Comparison of ENCODE assay signal across 8 cellular contexts in genomic region chr7:128523226-128523939, GRCh38. TPM values are rescaled to one million over a fixed set of nuclear protein-coding genes. Genes with fewer than 3 reads are reported as not detected.
DNase-seq lines count a peak whose midpoint lies in the region; ATAC-seq and TF ChIP-seq lines count a peak whose summit lies in the region.
"Not testable (repeated sequence)": the region's sequence is repeated elsewhere in the genome, so short reads cannot be mapped to it uniquely, and the experiment has no call there.

No MANE protein-coding gene starts in this region.

- H4K20me1 ChIP-seq in Loucy (ENCODE audit: insufficient read depth, low read length, poor library complexity, severe bottlenecking): not testable (repeated sequence)

- H3F3A ChIP-seq in Loucy (ENCODE audit: low read depth): not testable (repeated sequence)

- H3K27ac ChIP-seq in Panc1 (ENCODE audit: low read length); prostate gland: not testable (repeated sequence)

- not testable (repeated sequence) for TF ChIP-seq POLR2A in prostate gland (IDR thresholded peaks at IDR 0.05)

- WGBS in prostate gland: 26% methylated on average over 5 of the region's 7 CpGs

- POLR2A ChIA-PET in Panc1 (lab: Charles Lee): not testable (repeated sequence)

- not testable (repeated sequence) for H3K27me3 Mint-ChIP-seq in brain; stimulated activated naive B cell treated with anti-CD40 and anti-IgM and Interleukin-4, amounts not matched to agents 10 μg/mL and 1 μg/mL and 100 μg/mL, for 72 hours

- H3K9me2 ChIP-seq in Loucy (replicated peaks; ENCODE audit: low read depth, low read length): not testable (repeated sequence)

- not testable (repeated sequence) for H2AFZ ChIP-seq in Loucy (ENCODE audit: low read length)

- ATAC-seq in Panc1: peak; percentile 75
- peak; percentile 87 to 91 for ATAC-seq in left cardiac atrium
- peak; percentile 79 to 82 for ATAC-seq in stimulated activated naive B cell treated with anti-CD40 and anti-IgM and Interleukin-4, amounts not matched to agents 10 μg/mL and 1 μg/mL and 100 μg/mL, for 72 hours (replicated peaks)

- CTCF ChIA-PET in Panc1 (lab: Charles Lee): not testable (repeated sequence)

- peak; percentile 86 for DNase-seq in Caki2 (ENCODE audit: low read depth)
- DNase-seq in Panc1 (ENCODE audit: low read depth, low spot score): peak; percentile 54
- peak; percentile 78 to 82 for DNase-seq in activated CD4-positive, alpha-beta T cell treated with anti-CD3 and anti-CD28 coated beads, Interleukin-2, amount 50 U/mL, for 48 hours
- DNase-seq in left cardiac atrium: peak; percentile 90
- peak; percentile 54 for DNase-seq in prostate gland (ENCODE audit: low spot score)
- DNase-seq in stimulated activated naive B cell treated with anti-CD40 and anti-IgM and Interleukin-4, amounts not matched to agents 10 μg/mL and 1 μg/mL and 100 μg/mL, for 72 hours: peak; percentile 39

- H3K4me1 ChIP-seq in Loucy (ENCODE audit: insufficient read depth, low read length, poor library complexity, severe bottlenecking); Panc1 (ENCODE audit: control insufficient read depth, insufficient read depth, low read length); prostate gland (replicated peaks): not testable (repeated sequence)

- intact Hi-C loops in Panc1 (cut with micrococcal nuclease; ENCODE audit: unreplicated experiment); left cardiac atrium (cut with DNase I); prostate gland (cut with DNase I): not testable (repeated sequence)

- not testable (repeated sequence) for BruUV-seq in Panc1 (replicated peaks; lab: Mats Ljungman, UMichigan)

- TF ChIP-seq CTCF in Loucy (conservative IDR thresholded peaks at IDR 0.05; ENCODE audit: low read length); Panc1 (IDR thresholded peaks at IDR 0.05); brain (conservative IDR thresholded peaks at IDR 0.05); prostate gland (IDR thresholded peaks at IDR 0.05): not testable (repeated sequence)

- H3K27ac Mint-ChIP-seq in brain: peak overlapping the region in 3 of 5 experiments; percentile 24 to 85 (median 81)
- H3K27ac Mint-ChIP-seq in stimulated activated naive B cell treated with anti-CD40 and anti-IgM and Interleukin-4, amounts not matched to agents 10 μg/mL and 1 μg/mL and 100 μg/mL, for 72 hours: peak overlapping the region; percentile 67

- not testable (repeated sequence) for H3K9me3 ChIP-seq in Loucy (ENCODE audit: insufficient read depth, low read depth, low read length); Panc1 (ENCODE audit: control insufficient read depth, insufficient read depth, low read depth, low read length); prostate gland

- H3K4me3 Mint-ChIP-seq in brain: peak overlapping the region in 1 of 5 experiments; percentile 65
- not testable (repeated sequence) for H3K4me3 Mint-ChIP-seq in stimulated activated naive B cell treated with anti-CD40 and anti-IgM and Interleukin-4, amounts not matched to agents 10 μg/mL and 1 μg/mL and 100 μg/mL, for 72 hours

- H3K36me3 ChIP-seq in Loucy (ENCODE audit: insufficient read depth, low read length); Panc1 (ENCODE audit: control insufficient read depth, insufficient read depth, low read length); prostate gland: not testable (repeated sequence)

- not testable (repeated sequence) for H3K9me3 Mint-ChIP-seq in brain; stimulated activated naive B cell treated with anti-CD40 and anti-IgM and Interleukin-4, amounts not matched to agents 10 μg/mL and 1 μg/mL and 100 μg/mL, for 72 hours

- H3K27me3 ChIP-seq in Loucy (ENCODE audit: insufficient read depth, low read length, poor library complexity, severe bottlenecking); Panc1 (ENCODE audit: control insufficient read depth, insufficient read depth, low read length); prostate gland (replicated peaks; ENCODE audit: insufficient read depth): not testable (repeated sequence)

- H3K4me3 ChIP-seq in Loucy (ENCODE audit: low read length, poor library complexity, severe bottlenecking); Panc1 (ENCODE audit: low read depth in 2 of 2, low read length in 2 of 2); prostate gland: not testable (repeated sequence)

- not testable (repeated sequence) for H3K36me3 Mint-ChIP-seq in brain; stimulated activated naive B cell treated with anti-CD40 and anti-IgM and Interleukin-4, amounts not matched to agents 10 μg/mL and 1 μg/mL and 100 μg/mL, for 72 hours

- not testable (repeated sequence) for H3K79me2 ChIP-seq in Loucy (ENCODE audit: insufficient read depth, low read length)

- H3K9ac ChIP-seq in Loucy (ENCODE audit: low read depth, low read length, poor library complexity, severe bottlenecking): not testable (repeated sequence)

- H3K4me1 Mint-ChIP-seq in brain: peaks cover 16% of the 10 kb centered on the region
- H3K4me1 Mint-ChIP-seq in stimulated activated naive B cell treated with anti-CD40 and anti-IgM and Interleukin-4, amounts not matched to agents 10 μg/mL and 1 μg/mL and 100 μg/mL, for 72 hours: not testable (repeated sequence)

- in situ Hi-C loops in Caki2 (cut with HindIII; ENCODE audit: low pct_unique_long_range_greater_than_20kb, low sequenced_read_pairs); Panc1 (cut with HindIII; ENCODE audit: low pct_unique_long_range_greater_than_20kb, low sequenced_read_pairs): not testable (repeated sequence)

- peak overlapping the region; percentile 38 for H3K4me2 ChIP-seq in Loucy (ENCODE audit: low read depth, low read length, poor library complexity, severe bottlenecking)

RNA-seq across cellular contexts. Expression of gene METTL2B, which starts 46.8 kb away (rescaled TPM):
- total RNA-seq in Caki2 (2014; rRNA removed; shearing (Covaris generic); ENCODE audit: low replicate concordance): 17.3 and 22.4 TPM in 2 replicates
- total RNA-seq in Panc1 (2021; ENCODE audit: unreplicated experiment) (43.6 TPM), left cardiac atrium (10 to 100 TPM; 17.2 to 19.3 TPM), prostate gland (10 to 100 TPM; 16.2 to 28.9 TPM)
- 17.4 TPM for polyA plus RNA-seq in Panc1 (2012; ENCODE audit: insufficient read length)
- 20.9 TPM for polyA plus RNA-seq in brain (ENCODE audit: insufficient read depth, low read depth, low replicate concordance)

Comparison
In these comparisons a context has a peak if more than half of its experiments do, and no peak if none do; other contexts are left out.
1. DNase-seq: peak in every context shown above with its lines; median percentile 90 in left cardiac atrium; 86 in Caki2; 80 in activated CD4-positive, alpha-beta T cell treated with anti-CD3 and anti-CD28 coated beads, Interleukin-2, amount 50 U/mL, for 48 hours; 54 in Panc1; 54 in prostate gland; 39 in stimulated activated naive B cell treated with anti-CD40 and anti-IgM and Interleukin-4, amounts not matched to agents 10 μg/mL and 1 μg/mL and 100 μg/mL, for 72 hours.